12 cellular contexts compared by ENCODE assay signal in the genomic region with DNA sequence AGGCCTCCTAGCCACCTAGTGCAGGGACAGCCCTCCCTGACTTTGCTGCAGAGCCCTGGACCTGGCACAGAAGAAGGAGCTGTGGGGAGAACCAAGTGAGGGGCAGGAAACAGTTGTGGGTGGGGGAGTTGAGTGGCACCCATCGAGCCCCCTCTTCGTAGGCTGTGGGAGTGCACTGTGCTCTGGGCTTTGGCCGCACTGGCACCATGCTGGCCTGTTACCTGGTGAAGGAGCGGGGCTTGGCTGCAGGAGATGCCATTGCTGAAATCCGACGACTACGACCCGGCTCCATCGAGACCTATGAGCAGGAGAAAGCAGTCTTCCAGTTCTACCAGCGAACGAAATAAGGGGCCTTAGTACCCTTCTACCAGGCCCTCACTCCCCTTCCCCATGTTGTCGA. TPM values are rescaled to one million over a fixed set of nuclear protein-coding genes. Genes with fewer than 3 reads are reported as not detected.
DNase-seq lines count a peak whose midpoint lies in the region; ATAC-seq and TF ChIP-seq lines count a peak whose summit lies in the region.
"Had no signal": no experiment of that assay in that cellular context is flagged by ENCODE, and none has a peak within 500 bp of the region (broad histone marks: within the 10 kb centered on the region; RNA-seq: fewer than 3 reads in every experiment).

No MANE protein-coding gene starts in this region.

- no peaks in the 10 kb centered on the region for H3K27me3 Mint-ChIP-seq in activated naive CD4-positive, alpha-beta T cell treated with anti-CD3 and anti-CD28 coated beads, Interleukin-2, amount 50 U/mL, for 24 hours
- peaks cover 27% of the 10 kb centered on the region for H3K27me3 Mint-ChIP-seq in nephron progenitor cell (ENCODE audit: low read depth, poor library complexity)

- H3K27me3 ChIP-seq in left lung, result no peaks in the 10 kb centered on the region
- H3K27me3 ChIP-seq in transverse colon, result no peaks in the 10 kb centered on the region
- H3K27me3 ChIP-seq: BLaER1 had no signal

- H3K4me1 ChIP-seq in left lung (peaks cover 0 to 29% of the 10 kb centered on the region in 2 donors), transverse colon (peaks cover 0 to 15% (median 2%) of the 10 kb centered on the region in 4 donors)
- H3K4me1 ChIP-seq: BLaER1 had no signal

- H3K27ac Mint-ChIP-seq in activated naive CD4-positive, alpha-beta T cell treated with anti-CD3 and anti-CD28 coated beads, Interleukin-2, amount 50 U/mL, for 24 hours, result no peak overlapping the region
- H3K27ac Mint-ChIP-seq in nephron progenitor cell, result no peak overlapping the region

- no peaks in the 10 kb centered on the region for H3K9me3 Mint-ChIP-seq in activated naive CD4-positive, alpha-beta T cell treated with anti-CD3 and anti-CD28 coated beads, Interleukin-2, amount 50 U/mL, for 24 hours
- H3K9me3 Mint-ChIP-seq in nephron progenitor cell, result no peaks in the 10 kb centered on the region

- H3K4me1 Mint-ChIP-seq in activated naive CD4-positive, alpha-beta T cell treated with anti-CD3 and anti-CD28 coated beads, Interleukin-2, amount 50 U/mL, for 24 hours, result peaks cover 27% of the 10 kb centered on the region
- peaks cover 17% of the 10 kb centered on the region for H3K4me1 Mint-ChIP-seq in nephron progenitor cell

- H3K36me3 Mint-ChIP-seq in activated naive CD4-positive, alpha-beta T cell treated with anti-CD3 and anti-CD28 coated beads, Interleukin-2, amount 50 U/mL, for 24 hours, result no peaks in the 10 kb centered on the region
- no peaks in the 10 kb centered on the region for H3K36me3 Mint-ChIP-seq in nephron progenitor cell (ENCODE audit: low read depth)

- intact Hi-C loops in left lung (cut with DNase I), result no loop called here
- intact Hi-C loops in transverse colon (cut with DNase I; ENCODE audit: low total_unique reads), result no loop called here

- TF ChIP-seq EP300 in transverse colon (IDR thresholded peaks at IDR 0.05; ENCODE audit: low read depth), result no peak

- no peak for DNase-seq in activated naive CD4-positive, alpha-beta T cell (lab: John Stamatoyannopoulos, UW)
- DNase-seq in astrocyte of the cerebellum (ENCODE audit: low read depth) (no peak), left lung (no peak), transverse colon (no peak), cerebellum (ENCODE audit: low spot score) (no peak), nephron progenitor cell (no peak), DMS 273 treated with DMSO at 0.1 percent for 48 hours (lab: John Stamatoyannopoulos, UW) (no peak)
- DNase-seq: activated gamma-delta T cell; stimulated activated CD4-positive, alpha-beta T cell treated with anti-CD3 and anti-CD28 coated beads, Interleukin-1b, Interleukin-23, amount 100 ng/mL, for 48 hours; SW 1271 had no signal

- H3K36me3 ChIP-seq in left lung, result peaks cover 0 to 7% of the 10 kb centered on the region in 2 donors
- H3K36me3 ChIP-seq in transverse colon, result no peaks in the 10 kb centered on the region
- H3K36me3 ChIP-seq: BLaER1 had no signal

- peak overlapping the region in 1 of 2 donors; percentile 91 for H3K27ac ChIP-seq in left lung
- H3K27ac ChIP-seq in transverse colon, result peak overlapping the region in 3 of 4 donors; percentile 81 to 90 (median 84)
- H3K27ac ChIP-seq: BLaER1 had no signal

- 80 to 100% methylated on average over 1 to 10 of the region's 12 CpGs for WGBS in transverse colon (ENCODE audit: low coverage in 1 of 2), 2 donors

- H3K4me3 ChIP-seq in astrocyte of the cerebellum (ENCODE audit: low read depth, low read length), result peak overlapping the region; percentile 69
- H3K4me3 ChIP-seq in left lung, result peak overlapping the region; percentile 96 to 98
- peak overlapping the region in 2 of 4 donors; percentile 62 to 75 for H3K4me3 ChIP-seq in transverse colon
- H3K4me3 ChIP-seq: BLaER1 had no signal

- TF ChIP-seq CTCF in astrocyte of the cerebellum (IDR thresholded peaks at IDR 0.05; ENCODE audit: low read depth, low read length, missing control alignments) (no peak), left lung (IDR thresholded peaks at IDR 0.05) (no peak), transverse colon (IDR thresholded peaks at IDR 0.05) (no peak), nephron progenitor cell (IDR thresholded peaks at IDR 0.05) (no peak)

- H3K9me3 ChIP-seq in left lung, result no peaks in the 10 kb centered on the region
- no peaks in the 10 kb centered on the region for H3K9me3 ChIP-seq in transverse colon

- H3K4me3 Mint-ChIP-seq in activated naive CD4-positive, alpha-beta T cell treated with anti-CD3 and anti-CD28 coated beads, Interleukin-2, amount 50 U/mL, for 24 hours, result peak overlapping the region; percentile 80
- no peak overlapping the region for H3K4me3 Mint-ChIP-seq in nephron progenitor cell

- no peak for ATAC-seq in left lung

- no peak for TF ChIP-seq POLR2A in transverse colon (IDR thresholded peaks at IDR 0.05)

- in situ Hi-C loops in astrocyte of the cerebellum (cut with HindIII; ENCODE audit: low sequenced_read_pairs), result loop anchor here (25.0 kb wide), 1 partner anchor 230 kb away; no protein-coding TSS in a partner anchor
- in situ Hi-C loops in transverse colon (cut with MboI; ENCODE audit: low pct_ligation_motif_present in 1 of 4, low pct_unique_long_range_greater_than_20kb in 1 of 4, low sequenced_read_pairs in 3 of 4), result loop anchor here in 3 of 4 donors (10.0 to 25.0 kb wide), 2 partner anchors 113 to 230 kb away; no protein-coding TSS in a partner anchor

RNA-seq across cellular contexts. Expression of a gene that starts 1.2 kb away (rescaled TPM):
- total RNA-seq in left lung (10 to 100 TPM; 49.5 to 56.4 TPM), transverse colon (10 to 100 TPM in 3 of 4 donors, 1 to 10 TPM in 1; 9.7 to 96.4 (median 72.3) TPM), cerebellum (12.2 TPM)

RNA-seq across cellular contexts. Expression of a gene that starts 20.2 kb away (rescaled TPM):
- total RNA-seq in left lung (1 to 10 TPM in 1 of 2 donors, under 1 TPM in 1; 0.73 to 2.2 TPM), transverse colon (1 to 10 TPM in 1 of 4 donors, under 1 TPM in 1, not detected in 2; 0.55 to 1.4 TPM), cerebellum (not detected)

RNA-seq across cellular contexts. Expression of a gene that starts 44.7 kb away (rescaled TPM):
- 10 to 100 TPM; 15.2 to 41.3 TPM for total RNA-seq in left lung
- total RNA-seq in transverse colon, result 1 to 10 TPM in 3 of 4 donors, under 1 TPM in 1; 0.37 to 7.1 (median 2.3) TPM
- not detected for total RNA-seq in cerebellum
